In the genomic region with DNA sequence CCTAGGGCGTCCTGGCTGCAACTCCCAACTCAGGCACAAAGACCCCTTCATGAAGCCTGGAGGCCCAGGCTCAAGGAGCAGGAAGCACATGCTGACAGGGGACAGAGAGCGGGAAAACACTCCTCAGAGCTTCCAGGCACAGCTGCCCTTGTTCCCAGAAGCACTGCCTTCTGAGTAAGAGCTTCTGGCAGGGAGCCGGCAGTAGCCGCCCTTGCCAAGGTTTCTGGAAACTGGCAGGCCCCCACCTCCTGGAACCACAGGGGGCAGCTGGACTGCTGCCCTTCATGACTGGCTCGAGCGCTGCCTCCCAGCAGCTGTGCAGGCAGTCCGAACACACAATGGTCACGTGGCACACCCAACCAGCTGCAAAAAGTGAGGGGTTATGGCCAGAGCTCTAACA, we compare ENCODE assay signal across 9 cellular contexts. TPM values are rescaled to one million over a fixed set of nuclear protein-coding genes. Genes with fewer than 3 reads are reported as not detected.
DNase-seq lines count a peak whose midpoint lies in the region; ATAC-seq and TF ChIP-seq lines count a peak whose summit lies in the region.
"Had no signal": no experiment of that assay in that cellular context is flagged by ENCODE, and none has a peak within 500 bp of the region (broad histone marks: within the 10 kb centered on the region; RNA-seq: fewer than 3 reads in every experiment).

No MANE protein-coding gene starts in this region.

- peak overlapping the region; percentile 78 for H3K27ac ChIP-seq in psoas muscle

- TF ChIP-seq CTCF in psoas muscle (IDR thresholded peaks at IDR 0.05) = no peak

- ATAC-seq in psoas muscle (peak; percentile 84 to 89 (median 86)), HG03432 (IDR thresholded peaks at IDR 0.05; ENCODE audit: unreplicated experiment) (no peak), HG03460 (IDR thresholded peaks at IDR 0.05; ENCODE audit: unreplicated experiment) (no peak), HG02588 (IDR thresholded peaks at IDR 0.05; ENCODE audit: unreplicated experiment) (no peak)
- ATAC-seq in stimulated activated naive CD8-positive, alpha-beta T cell treated with anti-CD3 and anti-CD28 coated beads, Interleukin-15, Interleukin-2, amounts not matched to agents 100 U/mL and 50 U/mL, for 24 hours = no peak

- H3K4me1 ChIP-seq in psoas muscle = peaks cover 59% of the 10 kb centered on the region

- H3K27me3 ChIP-seq in psoas muscle (ENCODE audit: insufficient read depth in 3 of 3, low read length in 2 of 3) = no peaks in the 10 kb centered on the region

- DNase-seq in EL = peak; percentile 96
- DNase-seq in T1000 (lab: John Stamatoyannopoulos, UW) = peak; percentile 84
- peak; percentile 84 to 98 (median 92) for DNase-seq in head of caudate nucleus
- peak; percentile 91 to 96 for DNase-seq in psoas muscle
- DNase-seq in stimulated activated naive CD8-positive, alpha-beta T cell treated with anti-CD3 and anti-CD28 coated beads, Interleukin-15, Interleukin-2, amounts not matched to agents 100 U/mL and 50 U/mL, for 24 hours = no peak
- DNase-seq: activated B cell treated with CpG ODN at 0.5 μM for 24 hours had no signal

- 8 to 12% (median 11%) methylated on average over 8 of the region's 8 CpGs for WGBS in psoas muscle, 3 donors

- no peak overlapping the region for H3K4me3 ChIP-seq in psoas muscle

- H3K36me3 ChIP-seq in psoas muscle (ENCODE audit: insufficient read depth in 1 of 2, low read depth in 1 of 2) = peaks cover 0 to 83% of the 10 kb centered on the region in 2 donors

- intact Hi-C loops in head of caudate nucleus (cut with DNase I) (loop anchor here (1.0 to 10.0 kb wide), 3 partner anchors 22 to 159 kb away; no protein-coding TSS in a partner anchor), psoas muscle (cut with DNase I) (loop anchor here (5.0 to 10.0 kb wide), 2 partner anchors 59 to 291 kb away; no protein-coding TSS in a partner anchor)

- no peaks in the 10 kb centered on the region for H3K9me3 ChIP-seq in psoas muscle

RNA-seq across cellular contexts. Expression of gene EPHX3, which starts 33.6 kb away (rescaled TPM):
- total RNA-seq in psoas muscle = under 1 TPM in 2 of 4 donors, not detected in 2; 0.19 to 0.20 TPM
- under 1 TPM; 0.05 to 0.20 (median 0.08) TPM for polyA plus RNA-seq in psoas muscle
- total RNA-seq: activated B cell treated with CpG ODN at 0.5 μM for 24 hours had no signal

Comparison
In these comparisons a context has a peak if more than half of its experiments do, and no peak if none do; other contexts are left out.
1. ATAC-seq: peak in psoas muscle (4 of 4); none in HG03432 (single experiment), HG03460 (single experiment), HG02588 (single experiment) and stimulated activated naive CD8-positive, alpha-beta T cell treated with anti-CD3 and anti-CD28 coated beads, Interleukin-15, Interleukin-2, amounts not matched to agents 100 U/mL and 50 U/mL, for 24 hours (single experiment).